ENCODE assay signal across 8 cellular contexts in genomic region chr6:13328875-13329183, GRCh38. TPM values are rescaled to one million over a fixed set of nuclear protein-coding genes. Genes with fewer than 3 reads are reported as not detected.
A peak's percentile ranks its signal among the peaks of the same experiment; 100 is the strongest.
DNase-seq lines count a peak whose midpoint lies in the region; ATAC-seq, FAIRE-seq and TF ChIP-seq lines count a peak whose summit lies in the region.

No MANE protein-coding gene starts in this region.

- no peaks in the 10 kb centered on the region for H3K27me3 ChIP-seq in DOHH2 (ENCODE audit: control insufficient read depth, low read length)
- no peaks in the 10 kb centered on the region for H3K27me3 ChIP-seq in NT2/D1 (ENCODE audit: insufficient read depth, insufficient read length)
- no peaks in the 10 kb centered on the region for H3K27me3 ChIP-seq in endothelial cell of umbilical vein (ENCODE audit: control insufficient read depth in 2 of 2, insufficient read depth in 2 of 2, low read length in 2 of 2)
- H3K27me3 ChIP-seq in pancreas = no peaks in the 10 kb centered on the region

- H3K4me1 ChIP-seq in DOHH2 (ENCODE audit: control insufficient read depth, low read length) = peaks cover 18% of the 10 kb centered on the region
- no peaks in the 10 kb centered on the region for H3K4me1 ChIP-seq in NT2/D1 (ENCODE audit: insufficient read depth, insufficient read length)
- peaks cover 16% of the 10 kb centered on the region for H3K4me1 ChIP-seq in endothelial cell of umbilical vein (ENCODE audit: control insufficient read depth, extremely low read depth, insufficient read depth, low read length)
- peaks cover 0 to 16% (median 6%) of the 10 kb centered on the region in 3 donors for H3K4me1 ChIP-seq in pancreas

- no peak for TF ChIP-seq POLR2A in endothelial cell of umbilical vein (IDR thresholded peaks at IDR 0.05; ENCODE audit: low read depth, low read length)

- H3K36me3 ChIP-seq in DOHH2 (ENCODE audit: control insufficient read depth, low read length) (no peaks in the 10 kb centered on the region; the same call in 1 of the 2 replicates), NT2/D1 (ENCODE audit: insufficient read depth, insufficient read length, low read length) (peaks cover 14% of the 10 kb centered on the region), endothelial cell of umbilical vein (ENCODE audit: control insufficient read depth in 2 of 2, extremely low read depth in 1 of 2, insufficient read depth in 2 of 2, low read length in 2 of 2) (no peaks in the 10 kb centered on the region), pancreas (peaks cover 0 to 8% (median 0%) of the 10 kb centered on the region in 3 donors)

- FAIRE-seq in endothelial cell of umbilical vein (lab: Jason Lieb, UNC) (no peak), pancreas (lab: Jason Lieb, UNC) (no peak)

- CTCF ChIA-PET in endothelial cell of umbilical vein (lab: Charles Lee) = interaction anchor here (0.6 to 7.1 kb wide), 15 partner anchors 9 to 691 kb away, joined by 3 to 98 read pairs (median 5); partner anchors contain the start of genes NOL7 and SIRT5

- peaks cover 6% of the 10 kb centered on the region; the same call in 1 of the 2 replicates for H3F3A ChIP-seq in DOHH2 (ENCODE audit: control insufficient read depth, insufficient read depth)

- dilution Hi-C loops in endothelial cell of umbilical vein (cut with MboI; ENCODE audit: extremely low pct_ligation_motif_present, low sequenced_read_pairs) = loop anchor here (25.0 kb wide), 1 partner anchor 233 kb away; the partner anchor contains the start of gene SIRT5

- DNase-seq in NT2/D1 (ENCODE audit: low read depth, low spot score) (no peak), endothelial cell of umbilical vein (ENCODE audit: low read depth, low spot score) (no peak), pancreas (no peak), superior temporal gyrus (ENCODE audit: extremely low spot score) (no peak), omental fat pad (ENCODE audit: low spot score) (no peak), DMS53 treated with DMSO at 0.1 percent for 48 hours (lab: John Stamatoyannopoulos, UW; ENCODE audit: unreplicated experiment) (no peak), NCI-H1105 treated with DMSO at 0.1 percent for 48 hours (lab: John Stamatoyannopoulos, UW) (no peak)

- H3K9ac ChIP-seq in NT2/D1 (ENCODE audit: insufficient read length, low read depth) (peak overlapping the region; percentile 96), endothelial cell of umbilical vein (replicated peaks; ENCODE audit: extremely low read depth, insufficient read depth, low read length) (peak overlapping the region; percentile 95)

- H4K20me1 ChIP-seq in DOHH2 (ENCODE audit: control insufficient read depth, insufficient read depth, low read depth, low read length) = no peaks in the 10 kb centered on the region
- no peaks in the 10 kb centered on the region for H4K20me1 ChIP-seq in endothelial cell of umbilical vein (replicated peaks; ENCODE audit: control insufficient read depth, extremely low read depth, insufficient read depth, low read length)

- H3K4me2 ChIP-seq in DOHH2 (ENCODE audit: low read length) = peak overlapping the region; percentile 85
- peak overlapping the region; percentile 73 for H3K4me2 ChIP-seq in endothelial cell of umbilical vein (ENCODE audit: insufficient read depth, low read length)

- intact Hi-C loops in endothelial cell of umbilical vein (cut with micrococcal nuclease) (loop anchor here (1.0 to 5.0 kb wide), 7 partner anchors 22 to 383 kb away; partner anchors contain the start of genes NOL7 and RANBP9), pancreas (cut with DNase I) (no loop called here)

- no peaks in the 10 kb centered on the region for H3K9me2 ChIP-seq in DOHH2 (replicated peaks; ENCODE audit: control insufficient read depth, low read length)

- no peaks in the 10 kb centered on the region for H3K9me1 ChIP-seq in endothelial cell of umbilical vein (replicated peaks; ENCODE audit: control insufficient read depth, extremely low read depth, insufficient read depth, low read length)

- H3K9me3 ChIP-seq in DOHH2 (ENCODE audit: control insufficient read depth, insufficient read depth, low read length) (no peaks in the 10 kb centered on the region), NT2/D1 (ENCODE audit: insufficient read depth, low read length) (no peaks in the 10 kb centered on the region), endothelial cell of umbilical vein (replicated peaks; ENCODE audit: control insufficient read depth, insufficient read depth, low read length) (no peaks in the 10 kb centered on the region), pancreas (no peaks in the 10 kb centered on the region)

- H3K27ac ChIP-seq in DOHH2 (ENCODE audit: low read depth, low read length) (0 out of 2 replicates have a peak overlapping the region, but pooled peaks have one; percentile 32), endothelial cell of umbilical vein (ENCODE audit: insufficient read depth, low read depth, low read length) (peak overlapping the region; percentile 36), pancreas (peak overlapping the region; percentile 76 to 94 (median 88))

- TF ChIP-seq CTCF in DOHH2 (IDR thresholded peaks at IDR 0.05; ENCODE audit: low read depth, low read length, poor library complexity, severe bottlenecking) (no peak), endothelial cell of umbilical vein (IDR thresholded peaks at IDR 0.05; ENCODE audit: extremely low read depth in 1 of 2, insufficient read depth in 1 of 2, low read depth in 1 of 2, low read length in 2 of 2) (no peak), pancreas (IDR thresholded peaks at IDR 0.05) (no peak), omental fat pad (IDR thresholded peaks at IDR 0.05) (no peak)

- BruUV-seq in endothelial cell of umbilical vein (replicated peaks; lab: Mats Ljungman, UMichigan) = TSS peak; percentile 94

- peak overlapping the region; percentile 28 for H2AFZ ChIP-seq in endothelial cell of umbilical vein (ENCODE audit: low read depth, low read length)

- POLR2A ChIA-PET in endothelial cell of umbilical vein (lab: Charles Lee) = interaction anchor here (0.8 to 1.9 kb wide), 5 partner anchors 26 to 398 kb away, joined by 4 to 5 read pairs (median 5); partner anchors contain the start of gene NOL7

- WGBS in pancreas, 2 donors = 2 to 4% methylated on average over 2 of the region's 2 CpGs

- peak overlapping the region; percentile 90 for H3K4me3 ChIP-seq in DOHH2 (ENCODE audit: low read length)
- peak overlapping the region; percentile 81 for H3K4me3 ChIP-seq in NT2/D1 (ENCODE audit: insufficient read length, low read depth)
- H3K4me3 ChIP-seq in endothelial cell of umbilical vein (replicated peaks in 1 of 3; ENCODE audit: insufficient read depth in 1 of 3, low read depth in 1 of 3, low read length in 3 of 3) = peak overlapping the region; percentile 25 to 92 (median 76)
- H3K4me3 ChIP-seq in pancreas = peak overlapping the region; percentile 72 to 86 (median 84)

- peak in 1 of 4 donors; percentile 2 for ATAC-seq in pancreas
- ATAC-seq in omental fat pad (ENCODE audit: low FRiP score) = no peak

- H3K79me2 ChIP-seq in DOHH2 (ENCODE audit: control insufficient read depth, low read length) (peaks cover 6% of the 10 kb centered on the region; the same call in 1 of the 2 replicates), endothelial cell of umbilical vein (ENCODE audit: control insufficient read depth, insufficient read depth, low read length) (no peaks in the 10 kb centered on the region)

TF ChIP-seq in endothelial cell of umbilical vein, 7 proteins besides CTCF, POLR2A, EP300 and RAD21:
- no peak for TF ChIP-seq GATA2 (IDR thresholded peaks at IDR 0.05; ENCODE audit: insufficient read depth, insufficient read length, low read depth, low read length)
- no peak for TF ChIP-seq MAX (IDR thresholded peaks at IDR 0.05; ENCODE audit: insufficient read depth, insufficient read length)
- TF ChIP-seq JUN (IDR thresholded peaks at IDR 0.05; ENCODE audit: borderline replicate concordance, insufficient read depth, insufficient read length, low read depth) = no peak
- no peak for TF ChIP-seq MYC (IDR thresholded peaks at IDR 0.05; ENCODE audit: low read depth, low read length)
- no peak for TF ChIP-seq FOS (IDR thresholded peaks at IDR 0.05; ENCODE audit: borderline replicate concordance, insufficient read depth, low read length)
- TF ChIP-seq POLR2AphosphoS5 (IDR thresholded peaks at IDR 0.05; ENCODE audit: insufficient read depth, low read depth, low read length) = no peak
- no peak for TF ChIP-seq EZH2 (IDR thresholded peaks at IDR 0.05; ENCODE audit: borderline replicate concordance, low read depth, low read length, severe bottlenecking)

RNA-seq across cellular contexts. Expression of gene TBC1D7, which starts 0.5 kb away (rescaled TPM):
- total RNA-seq in endothelial cell of umbilical vein (26.6 and 28.1 TPM in 2 replicates), pancreas (1 to 10 TPM; 3.3 to 8.4 (median 6.5) TPM), omental fat pad (10 to 100 TPM in 2 of 4 donors, 1 to 10 TPM in 2; 5.3 to 11.3 (median 8.9) TPM)
- polyA plus RNA-seq in endothelial cell of umbilical vein (22.5 and 26.6 TPM in 2 replicates), pancreas (1 to 10 TPM; 6.4 to 7.8 TPM)
- 35.1 and 38.6 TPM in 2 replicates for polyA plus RNA-seq in endothelial cell of umbilical vein (2011; cell fraction: cytosol; rRNA removed)
- 33.5 and 40.5 TPM in 2 replicates for polyA plus RNA-seq in endothelial cell of umbilical vein (2011; cell fraction: nucleus; rRNA removed)
- polyA plus RNA-seq in endothelial cell of umbilical vein (2012) = 27.8 and 30.5 TPM in 2 replicates
- polyA minus RNA-seq in endothelial cell of umbilical vein = 45.1 and 63.4 TPM in 2 replicates
- polyA minus RNA-seq in endothelial cell of umbilical vein (2011; cell fraction: cytosol; rRNA and poly(A)+ RNA removed) = 9.8 TPM
- polyA minus RNA-seq in endothelial cell of umbilical vein (2011; cell fraction: nucleus; rRNA and poly(A)+ RNA removed) = 34.9 and 50.3 TPM in 2 replicates

Comparison
In these comparisons a context has a peak if more than half of its experiments do, and no peak if none do; other contexts are left out.
1. H3K27ac ChIP-seq: peak in every context shown above with its lines; median percentile 88 in pancreas; 36 in endothelial cell of umbilical vein; 32 in DOHH2.